Comparison of ENCODE assay signal across 1 cellular context in genomic region chr2:25204190-25204838, GRCh38.
TF ChIP-seq lines count a peak whose summit lies in the region.

No MANE protein-coding gene starts in this region.

TF ChIP-seq in GM12878, 131 proteins besides CTCF, POLR2A, EP300 and RAD21 (continued from another document):
- TF ChIP-seq PKNOX1 (IDR thresholded peaks at IDR 0.05) (peak; percentile 86), DPF2 (IDR thresholded peaks at IDR 0.05) (0 out of 2 replicates have a peak, but pooled peaks have one; percentile 35), PAX5 (IDR thresholded peaks at IDR 0.05; ENCODE audit: borderline replicate concordance, low read depth, low read length) (no peak), MYC (IDR thresholded peaks at IDR 0.05; ENCODE audit: insufficient read depth, insufficient read length, insufficient replicate concordance, low read length, severe bottlenecking) (no peak), ZNF687 (IDR thresholded peaks at IDR 0.05) (0 out of 2 replicates have a peak, but pooled peaks have one; percentile 25), TAF1 (IDR thresholded peaks at IDR 0.05; ENCODE audit: borderline replicate concordance, low read depth, low read length) (no peak), PBX3 (IDR thresholded peaks at IDR 0.05; ENCODE audit: insufficient replicate concordance, low read depth, low read length) (peak; percentile 55)
